ENCODE assay signal across 8 cellular contexts in the genomic region with DNA sequence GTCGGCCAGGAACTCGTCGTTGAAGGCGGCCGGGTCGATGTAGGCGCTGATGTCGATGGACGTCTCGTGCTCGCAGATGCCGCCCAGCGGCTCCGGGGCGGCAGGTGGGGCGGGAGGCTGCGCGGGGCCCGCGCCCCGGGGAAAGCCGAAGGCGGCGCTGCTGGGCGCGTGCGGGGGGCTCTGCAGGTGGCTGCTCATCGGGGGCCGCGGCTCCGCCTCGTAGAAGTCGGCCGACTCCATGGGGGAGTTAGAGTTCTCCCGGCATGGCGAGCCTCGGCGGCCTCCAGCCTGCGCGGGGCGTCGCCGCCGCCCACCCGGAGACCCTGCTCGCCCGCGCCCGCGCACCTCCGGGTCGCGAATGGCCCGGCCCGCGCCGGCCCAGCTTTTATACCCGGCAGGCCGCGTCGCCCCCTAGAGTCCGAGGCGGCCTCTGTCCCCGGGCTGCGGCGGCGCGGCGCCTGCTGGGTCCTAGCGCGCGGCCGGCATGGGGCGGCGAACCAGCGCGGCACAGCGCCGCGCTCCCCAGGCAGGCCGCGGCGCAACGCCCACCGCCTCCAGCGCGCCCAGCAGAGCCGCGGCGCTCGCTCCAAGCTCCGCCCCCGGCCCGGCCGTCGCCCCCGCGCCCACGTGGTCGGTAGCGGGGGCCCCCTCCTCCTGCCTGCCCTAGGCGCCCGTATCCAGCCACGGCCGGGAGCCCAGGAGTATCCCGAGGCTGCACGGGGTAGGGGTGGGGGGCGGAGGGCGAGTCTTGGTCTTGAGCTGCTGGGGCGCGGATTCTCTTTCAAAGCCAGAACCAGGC. TPM values are rescaled to one million over a fixed set of nuclear protein-coding genes. Genes with fewer than 3 reads are reported as not detected.
DNase-seq lines count a peak whose midpoint lies in the region; ATAC-seq and TF ChIP-seq lines count a peak whose summit lies in the region.

Gene CEBPA, minus strand, starts transcription at position 360 of the 799 bp plus-strand sequence. Its CDS starts 120 bp downstream, at position 240.

- peak within 1 kb of the TSS; percentile 33 for H3K27ac ChIP-seq in cardiac muscle cell
- H3K27ac ChIP-seq in ovary, result peak within 1 kb of the TSS in 1 of 2 donors; percentile 63
- peak within 1 kb of the TSS; percentile 83 for H3K27ac ChIP-seq in upper lobe of right lung

- intact Hi-C loops in ovary (cut with DNase I) (loop anchor here in 1 of 4 donors (1.0 to 10.0 kb wide), 3 partner anchors 71 to 168 kb away; partner anchors contain the start of genes CEBPG and WDR88), upper lobe of right lung (cut with DNase I) (no loop called here)

- peak; percentile 72 for DNase-seq in DMS114 treated with DMSO at 0.1 percent for 48 hours (lab: John Stamatoyannopoulos, UW; ENCODE audit: unreplicated experiment)
- DNase-seq in SIG-M5 treated with dmso at 0.1 percent for 504 hours (lab: John Stamatoyannopoulos, UW; ENCODE audit: unreplicated experiment), result peak; percentile 85
- peak; percentile 84 for DNase-seq in activated naive CD8-positive, alpha-beta T cell treated with anti-CD3 and anti-CD28 coated beads for 36 hours
- DNase-seq in cardiac muscle cell (ENCODE audit: low read depth in 1 of 2, low spot score in 1 of 2), result peak; percentile 85 to 95
- peak; percentile 46 to 82 (median 75) for DNase-seq in ovary
- peak; percentile 95 for DNase-seq in upper lobe of right lung

- TF ChIP-seq EP300 in Ishikawa (IDR thresholded peaks at IDR 0.05; ENCODE audit: borderline replicate concordance), result no peak
- TF ChIP-seq EP300 in ovary (IDR thresholded peaks at IDR 0.05), result no peak

- H3K27me3 ChIP-seq in cardiac muscle cell, result peaks cover 33% of the 10 kb centered on the region
- H3K27me3 ChIP-seq in ovary, result no peaks in the 10 kb centered on the region
- H3K27me3 ChIP-seq in upper lobe of right lung, result peaks cover 7% of the 10 kb centered on the region

- H3K9me3 Mint-ChIP-seq in activated naive CD8-positive, alpha-beta T cell treated with anti-CD3 and anti-CD28 coated beads for 36 hours, result no peaks in the 10 kb centered on the region

- H3K4me3 ChIP-seq in cardiac muscle cell, result peak within 1 kb of the TSS; percentile 46
- H3K4me3 ChIP-seq in ovary, result peak within 1 kb of the TSS; percentile 56
- H3K4me3 ChIP-seq in upper lobe of right lung, result peak within 1 kb of the TSS; percentile 72

- WGBS in ovary, 3 donors, result 1 to 2% (median 1%) methylated on average over 42 to 111 of the region's 111 CpGs

- H3K4me1 ChIP-seq in cardiac muscle cell (ENCODE audit: low read depth) (peaks cover 10% of the 10 kb centered on the region), ovary (ENCODE audit: insufficient read depth) (peaks cover 10% of the 10 kb centered on the region), upper lobe of right lung (peaks cover 23% of the 10 kb centered on the region)

- H3K36me3 Mint-ChIP-seq in activated naive CD8-positive, alpha-beta T cell treated with anti-CD3 and anti-CD28 coated beads for 36 hours, result no peaks in the 10 kb centered on the region

- TF ChIP-seq CTCF in cardiac muscle cell (IDR thresholded peaks at IDR 0.05; ENCODE audit: low read depth, low read length) (no peak), ovary (IDR thresholded peaks at IDR 0.05) (peak in 2 of 3 donors; percentile 50 to 90), upper lobe of right lung (IDR thresholded peaks at IDR 0.05) (peak; percentile 35)

- no peaks in the 10 kb centered on the region for H3K4me1 Mint-ChIP-seq in activated naive CD8-positive, alpha-beta T cell treated with anti-CD3 and anti-CD28 coated beads for 36 hours

- H3K27me3 Mint-ChIP-seq in activated naive CD8-positive, alpha-beta T cell treated with anti-CD3 and anti-CD28 coated beads for 36 hours, result peaks cover 57% of the 10 kb centered on the region

- peak; percentile 22; the same call in 1 of the 2 replicates for TF ChIP-seq RAD21 in Ishikawa (IDR thresholded peaks at IDR 0.05; ENCODE audit: low read depth)

- ATAC-seq in GM21526 (IDR thresholded peaks at IDR 0.05; ENCODE audit: low FRiP score, unreplicated experiment) (peak; percentile 77), upper lobe of right lung (peak; percentile 87)

- peak; percentile 89 for TF ChIP-seq POLR2A in ovary (IDR thresholded peaks at IDR 0.05)

- no peak within 1 kb of the TSS for H3K27ac Mint-ChIP-seq in activated naive CD8-positive, alpha-beta T cell treated with anti-CD3 and anti-CD28 coated beads for 36 hours

- H3K9me3 ChIP-seq in cardiac muscle cell (ENCODE audit: low read depth) (no peaks in the 10 kb centered on the region), ovary (no peaks in the 10 kb centered on the region), upper lobe of right lung (no peaks in the 10 kb centered on the region)

- no peaks in the 10 kb centered on the region for H3K36me3 ChIP-seq in cardiac muscle cell
- H3K36me3 ChIP-seq in ovary, result no peaks in the 10 kb centered on the region
- H3K36me3 ChIP-seq in upper lobe of right lung, result no peaks in the 10 kb centered on the region

- peak within 1 kb of the TSS; percentile 56 for H3K4me3 Mint-ChIP-seq in activated naive CD8-positive, alpha-beta T cell treated with anti-CD3 and anti-CD28 coated beads for 36 hours

TF ChIP-seq in Ishikawa, 13 proteins besides CTCF, POLR2A, EP300 and RAD21:
- TF ChIP-seq TAF1 (IDR thresholded peaks at IDR 0.05; ENCODE audit: low read depth), result no peak
- peak; percentile 80 for TF ChIP-seq USF1 (IDR thresholded peaks at IDR 0.05)
- no peak for TF ChIP-seq TEAD4 (IDR thresholded peaks at IDR 0.05)
- TF ChIP-seq CEBPB (IDR thresholded peaks at IDR 0.05), result no peak
- TF ChIP-seq TCF12 (IDR thresholded peaks at IDR 0.05; ENCODE audit: low read depth), result no peak
- TF ChIP-seq, protein P1, sequence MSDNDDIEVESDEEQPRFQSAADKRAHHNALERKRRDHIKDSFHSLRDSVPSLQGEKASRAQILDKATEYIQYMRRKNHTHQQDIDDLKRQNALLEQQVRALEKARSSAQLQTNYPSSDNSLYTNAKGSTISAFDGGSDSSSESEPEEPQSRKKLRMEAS (IDR thresholded peaks at IDR 0.05), result peak; percentile 40
- TF ChIP-seq ZBTB7A (IDR thresholded peaks at IDR 0.05; ENCODE audit: low read depth), result peak; percentile 7; the same call in 1 of the 2 replicates
- TF ChIP-seq, protein P2, sequence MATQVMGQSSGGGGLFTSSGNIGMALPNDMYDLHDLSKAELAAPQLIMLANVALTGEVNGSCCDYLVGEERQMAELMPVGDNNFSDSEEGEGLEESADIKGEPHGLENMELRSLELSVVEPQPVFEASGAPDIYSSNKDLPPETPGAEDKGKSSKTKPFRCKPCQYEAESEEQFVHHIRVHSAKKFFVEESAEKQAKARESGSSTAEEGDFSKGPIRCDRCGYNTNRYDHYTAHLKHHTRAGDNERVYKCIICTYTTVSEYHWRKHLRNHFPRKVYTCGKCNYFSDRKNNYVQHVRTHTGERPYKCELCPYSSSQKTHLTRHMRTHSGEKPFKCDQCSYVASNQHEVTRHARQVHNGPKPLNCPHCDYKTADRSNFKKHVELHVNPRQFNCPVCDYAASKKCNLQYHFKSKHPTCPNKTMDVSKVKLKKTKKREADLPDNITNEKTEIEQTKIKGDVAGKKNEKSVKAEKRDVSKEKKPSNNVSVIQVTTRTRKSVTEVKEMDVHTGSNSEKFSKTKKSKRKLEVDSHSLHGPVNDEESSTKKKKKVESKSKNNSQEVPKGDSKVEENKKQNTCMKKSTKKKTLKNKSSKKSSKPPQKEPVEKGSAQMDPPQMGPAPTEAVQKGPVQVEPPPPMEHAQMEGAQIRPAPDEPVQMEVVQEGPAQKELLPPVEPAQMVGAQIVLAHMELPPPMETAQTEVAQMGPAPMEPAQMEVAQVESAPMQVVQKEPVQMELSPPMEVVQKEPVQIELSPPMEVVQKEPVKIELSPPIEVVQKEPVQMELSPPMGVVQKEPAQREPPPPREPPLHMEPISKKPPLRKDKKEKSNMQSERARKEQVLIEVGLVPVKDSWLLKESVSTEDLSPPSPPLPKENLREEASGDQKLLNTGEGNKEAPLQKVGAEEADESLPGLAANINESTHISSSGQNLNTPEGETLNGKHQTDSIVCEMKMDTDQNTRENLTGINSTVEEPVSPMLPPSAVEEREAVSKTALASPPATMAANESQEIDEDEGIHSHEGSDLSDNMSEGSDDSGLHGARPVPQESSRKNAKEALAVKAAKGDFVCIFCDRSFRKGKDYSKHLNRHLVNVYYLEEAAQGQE (IDR thresholded peaks at IDR 0.05; ENCODE audit: low read depth), result no peak
- TF ChIP-seq EGR1 (IDR thresholded peaks at IDR 0.05), result peak; percentile 85
- TF ChIP-seq YY1 (IDR thresholded peaks at IDR 0.05; ENCODE audit: low read depth), result no peak
- no peak for TF ChIP-seq FOXM1 (IDR thresholded peaks at IDR 0.05; ENCODE audit: borderline replicate concordance, low read depth)
- TF ChIP-seq NFIC (IDR thresholded peaks at IDR 0.05), result no peak
- TF ChIP-seq CREB1 (IDR thresholded peaks at IDR 0.05; ENCODE audit: low read depth), result no peak

RNA-seq across cellular contexts. Expression of gene CEBPA, which starts in this region (rescaled TPM):
- under 1 TPM; 0.26 to 0.35 TPM for total RNA-seq in activated naive CD8-positive, alpha-beta T cell treated with anti-CD3 and anti-CD28 coated beads for 36 hours
- 6.2 and 6.7 TPM in 2 replicates for total RNA-seq in cardiac muscle cell
- 2.4 and 3.2 TPM in 2 replicates for polyA plus RNA-seq in cardiac muscle cell
- total RNA-seq in ovary, result 1 to 10 TPM; 1.5 to 6.1 (median 3.7) TPM
- 1 to 10 TPM in 1 of 2 donors, under 1 TPM in 1; 0.92 to 4.3 TPM for polyA plus RNA-seq in ovary
- total RNA-seq in upper lobe of right lung, result 59.1 TPM

Comparison
In these comparisons a context has a peak if more than half of its experiments do, and no peak if none do; other contexts are left out.
1. Peak in DNase-seq in activated naive CD8-positive, alpha-beta T cell treated with anti-CD3 and anti-CD28 coated beads for 36 hours; RNA of the gene not detected or under 1 TPM.